ENCODE assay signal across 8 cellular contexts in genomic region chr10:96512524-96512991, GRCh38. TPM values are rescaled to one million over a fixed set of nuclear protein-coding genes. Genes with fewer than 3 reads are reported as not detected.
DNase-seq lines count a peak whose midpoint lies in the region; ATAC-seq and TF ChIP-seq lines count a peak whose summit lies in the region.

No MANE protein-coding gene starts in this region.

- H3K4me3 ChIP-seq in CD8-positive, alpha-beta T cell (ENCODE audit: low read depth, low read length): peak overlapping the region; percentile 53
- H3K4me3 ChIP-seq in KMS-11 (IDR thresholded peaks at IDR 0.05; ENCODE audit: insufficient read depth, low read depth, low read length): no peak overlapping the region
- peak overlapping the region in 1 of 2 donors; percentile 18 for H3K4me3 ChIP-seq in body of pancreas
- no peak overlapping the region for H3K4me3 ChIP-seq in MG63

- no peaks in the 10 kb centered on the region for H3K9me3 Mint-ChIP-seq in CD8-positive, alpha-beta T cell
- no peaks in the 10 kb centered on the region for H3K9me3 Mint-ChIP-seq in stimulated activated naive B cell treated with anti-CD40 and anti-IgM and Interleukin-4, amounts not matched to agents 10 μg/mL and 1 μg/mL and 100 μg/mL, for 72 hours

- no peak for DNase-seq in CD8-positive, alpha-beta T cell
- peak; percentile 16 to 43 (median 30) for DNase-seq in body of pancreas
- peak; percentile 37 for DNase-seq in iPS-NIHi11 (ENCODE audit: low spot score)
- no peak for DNase-seq in stimulated activated naive B cell treated with anti-CD40 and anti-IgM and Interleukin-4, amounts not matched to agents 10 μg/mL and 1 μg/mL and 100 μg/mL, for 72 hours
- no peak for DNase-seq in NOMO-1 treated with DMSO at 0.1 percent for 48 hours (lab: John Stamatoyannopoulos, UW; ENCODE audit: unreplicated experiment)
- no peak for DNase-seq in MG63
- DNase-seq in activated CD4-positive, CD25-positive, alpha-beta regulatory T cell (lab: John Stamatoyannopoulos, UW): no peak

- H3K4me3 Mint-ChIP-seq in CD8-positive, alpha-beta T cell: peak overlapping the region; percentile 79
- peak overlapping the region; percentile 79 to 85 for H3K4me3 Mint-ChIP-seq in stimulated activated naive B cell treated with anti-CD40 and anti-IgM and Interleukin-4, amounts not matched to agents 10 μg/mL and 1 μg/mL and 100 μg/mL, for 72 hours

- H4K20me1 ChIP-seq in KMS-11 (ENCODE audit: insufficient read depth): no peaks in the 10 kb centered on the region

- H3K27me3 Mint-ChIP-seq in CD8-positive, alpha-beta T cell (ENCODE audit: low read depth): peaks cover 34% of the 10 kb centered on the region
- H3K27me3 Mint-ChIP-seq in stimulated activated naive B cell treated with anti-CD40 and anti-IgM and Interleukin-4, amounts not matched to agents 10 μg/mL and 1 μg/mL and 100 μg/mL, for 72 hours: peaks cover 16 to 45% of the 10 kb centered on the region in 2 donors

- intact Hi-C loops in CD8-positive, alpha-beta T cell (cut with DNase I, micrococcal nuclease): loop anchor here (5.0 kb wide), 2 partner anchors 75 to 495 kb away; partner anchors contain the start of gene TM9SF3 (in 1 of the 2)
- intact Hi-C loops in body of pancreas (cut with DNase I): loop anchor here (5.0 kb wide), 1 partner anchor 135 kb away; no protein-coding TSS in a partner anchor

- no peak overlapping the region for H3K27ac ChIP-seq in CD8-positive, alpha-beta T cell (ENCODE audit: low read depth, low read length)
- H3K27ac ChIP-seq in KMS-11 (no peak overlapping the region), body of pancreas (no peak overlapping the region)

- no peaks in the 10 kb centered on the region for H3K9me3 ChIP-seq in CD8-positive, alpha-beta T cell (ENCODE audit: low read length)
- H3K9me3 ChIP-seq in body of pancreas (no peaks in the 10 kb centered on the region), MG63 (no peaks in the 10 kb centered on the region)

- H3K4me1 ChIP-seq in CD8-positive, alpha-beta T cell (ENCODE audit: insufficient read depth, low read length): peaks cover 6% of the 10 kb centered on the region
- H3K4me1 ChIP-seq in KMS-11 (ENCODE audit: low read depth, poor library complexity, severe bottlenecking) (peaks cover 9% of the 10 kb centered on the region), body of pancreas (peaks cover 24% of the 10 kb centered on the region)

- no peaks in the 10 kb centered on the region for H3K36me3 Mint-ChIP-seq in CD8-positive, alpha-beta T cell
- peaks cover 0 to 1% of the 10 kb centered on the region in 2 donors for H3K36me3 Mint-ChIP-seq in stimulated activated naive B cell treated with anti-CD40 and anti-IgM and Interleukin-4, amounts not matched to agents 10 μg/mL and 1 μg/mL and 100 μg/mL, for 72 hours

- TF ChIP-seq CTCF in CD8-positive, alpha-beta T cell (IDR thresholded peaks at IDR 0.05): no peak
- TF ChIP-seq CTCF in KMS-11 (conservative IDR thresholded peaks at IDR 0.05; ENCODE audit: low read depth, low read length): no peak
- no peak for TF ChIP-seq CTCF in body of pancreas (IDR thresholded peaks at IDR 0.05)

- 3 to 6% methylated on average over 7 to 39 of the region's 39 CpGs for WGBS in body of pancreas, 2 donors

- CTCF ChIA-PET in CD8-positive, alpha-beta T cell (lab: Charles Lee): interaction anchor here (1.0 to 2.0 kb wide), 2 partner anchors 14 to 20 kb away, joined by 4 read pairs; no protein-coding TSS in a partner anchor

- POLR2A ChIA-PET in CD8-positive, alpha-beta T cell (lab: Charles Lee): no interaction called here

- H3K4me2 ChIP-seq in KMS-11: peak overlapping the region; percentile 74; the same call in 1 of the 2 replicates

- no peaks in the 10 kb centered on the region for H3K79me2 ChIP-seq in KMS-11 (ENCODE audit: insufficient read depth, low read depth)

- H3K4me1 Mint-ChIP-seq in CD8-positive, alpha-beta T cell (ENCODE audit: low read depth): peaks cover 16% of the 10 kb centered on the region
- H3K4me1 Mint-ChIP-seq in stimulated activated naive B cell treated with anti-CD40 and anti-IgM and Interleukin-4, amounts not matched to agents 10 μg/mL and 1 μg/mL and 100 μg/mL, for 72 hours: peaks cover 17 to 45% of the 10 kb centered on the region in 2 donors

- no peak for TF ChIP-seq POLR2A in body of pancreas (IDR thresholded peaks at IDR 0.05)

- no peak overlapping the region for H2AFZ ChIP-seq in KMS-11 (ENCODE audit: low read depth)

- H3K9ac ChIP-seq in KMS-11: no peak overlapping the region

- no peaks in the 10 kb centered on the region for H3K36me3 ChIP-seq in CD8-positive, alpha-beta T cell (ENCODE audit: insufficient read depth, low read length)
- no peaks in the 10 kb centered on the region for H3K36me3 ChIP-seq in KMS-11 (ENCODE audit: insufficient read depth)
- H3K36me3 ChIP-seq in body of pancreas (replicated peaks in 1 of 2; ENCODE audit: insufficient read depth in 1 of 2, low read depth in 2 of 2): no peaks in the 10 kb centered on the region
- H3K36me3 ChIP-seq in MG63: no peaks in the 10 kb centered on the region

- no peak for ATAC-seq in CD8-positive, alpha-beta T cell
- peak; percentile 1 for ATAC-seq in body of pancreas
- peak in 1 of 2 donors; percentile 4 for ATAC-seq in stimulated activated naive B cell treated with anti-CD40 and anti-IgM and Interleukin-4, amounts not matched to agents 10 μg/mL and 1 μg/mL and 100 μg/mL, for 72 hours (replicated peaks)

- peaks cover 12% of the 10 kb centered on the region for H3K27me3 ChIP-seq in CD8-positive, alpha-beta T cell (ENCODE audit: insufficient read depth, low read length)
- H3K27me3 ChIP-seq in KMS-11 (ENCODE audit: insufficient read depth, low read depth) (no peaks in the 10 kb centered on the region), body of pancreas (no peaks in the 10 kb centered on the region), MG63 (peaks cover 2% of the 10 kb centered on the region; the same call in 1 of the 2 replicates)

- H3K27ac Mint-ChIP-seq in CD8-positive, alpha-beta T cell: no peak overlapping the region
- no peak overlapping the region for H3K27ac Mint-ChIP-seq in stimulated activated naive B cell treated with anti-CD40 and anti-IgM and Interleukin-4, amounts not matched to agents 10 μg/mL and 1 μg/mL and 100 μg/mL, for 72 hours

RNA-seq across cellular contexts. Expression of gene TLL2, which starts 1.2 kb away (rescaled TPM):
- total RNA-seq in CD8-positive, alpha-beta T cell: not detected
- total RNA-seq in body of pancreas: not detected
- not detected in 2 replicates for total RNA-seq in MG63 (2014; rRNA removed; shearing (Covaris generic); ENCODE audit: low replicate concordance)

Comparison
In these comparisons a context has a peak if more than half of its experiments do, and no peak if none do; other contexts are left out.
1. DNase-seq: peak in body of pancreas (4 of 4) and iPS-NIHi11 (single experiment); none in CD8-positive, alpha-beta T cell (0 of 7), stimulated activated naive B cell treated with anti-CD40 and anti-IgM and Interleukin-4, amounts not matched to agents 10 μg/mL and 1 μg/mL and 100 μg/mL, for 72 hours (single experiment), NOMO-1 treated with DMSO at 0.1 percent for 48 hours (single experiment), MG63 (single experiment) and activated CD4-positive, CD25-positive, alpha-beta regulatory T cell (0 of 4).